In the genomic region with DNA sequence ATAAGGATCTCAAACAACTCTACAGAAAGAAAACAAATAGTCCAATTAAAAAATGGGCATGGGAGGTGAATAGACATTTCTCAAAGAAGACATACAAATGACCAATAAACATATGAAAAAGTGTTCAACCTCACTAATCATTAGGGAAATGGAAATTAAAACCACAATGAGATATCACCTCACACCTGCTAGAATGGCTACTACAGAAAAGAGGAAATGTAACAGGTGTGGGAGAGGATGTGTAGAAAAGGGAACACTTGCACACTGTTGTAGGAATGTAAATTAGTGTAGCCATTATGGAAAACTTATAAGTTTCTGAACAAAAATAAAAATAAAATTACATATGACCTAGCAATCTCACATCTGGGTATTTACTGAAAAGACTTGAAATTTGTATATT, we compare ENCODE assay signal across 24 cellular contexts. TPM values are rescaled to one million over a fixed set of nuclear protein-coding genes. Genes with fewer than 3 reads are reported as not detected.
"Had no signal": no experiment of that assay in that cellular context is flagged by ENCODE, and none has a peak within 500 bp of the region (broad histone marks: within the 10 kb centered on the region; RNA-seq: fewer than 3 reads in every experiment).

No MANE protein-coding gene starts in this region.

RNA-seq across cellular contexts. Expression of gene DEFB131B, which starts 7.6 kb away (rescaled TPM):
- total RNA-seq: activated CD4-positive, alpha-beta memory T cell treated with anti-CD3 and anti-CD28 coated beads for 36 hours; activated CD4-positive, alpha-beta T cell treated with anti-CD3 and anti-CD28 coated beads for 36 hours; activated CD4-positive, alpha-beta T cell treated with anti-CD3 and anti-CD28 coated beads, Interleukin-2, amount 10 ng/mL, durations not matched to agents 24 days and 14 days; activated CD8-positive, alpha-beta memory T cell treated with anti-CD3 and anti-CD28 coated beads for 36 hours; activated CD8-positive, alpha-beta memory T cell treated with anti-CD3 and anti-CD28 coated beads, Interleukin-2, amount 10 ng/mL, durations not matched to agents 7 days and 5 days; activated CD8-positive, alpha-beta T cell treated with anti-CD3 and anti-CD28 coated beads, Interleukin-2, amount 10 ng/mL, durations not matched to agents 7 days and 5 days; activated naive CD4-positive, alpha-beta T cell treated with anti-CD3 and anti-CD28 coated beads for 36 hours; activated naive CD8-positive, alpha-beta T cell treated with anti-CD3 and anti-CD28 coated beads for 36 hours; activated T-helper 1 cell treated with anti-CD3 and anti-CD28 coated beads, Interleukin-12 subunit alpha, Interleukin-12 subunit beta, Interleukin-2, Interleukin-4 antibody, amounts not matched to agents 30 ng/mL and 10 ng/mL and 1 ng/mL, durations not matched to agents 14 hours and 24 hours and 36 hours; activated T-helper 2 cell treated with anti-CD3 and anti-CD28 coated beads, Interferon-gamma antibody, Interleukin-2, Interleukin-4, amounts not matched to agents 10 μg/mL and 5 μg/mL and 100 μg/mL, durations not matched to agents 14 hours and 24 hours and 36 hours; ascending aorta; breast epithelium; cardiac muscle cell; colonic mucosa; dermis microvascular lymphatic vessel endothelial cell; endothelial cell of umbilical vein; esophagus squamous epithelium; fibroblast of lung; fibroblast of villous mesenchyme; gastroesophageal sphincter; glomerular endothelial cell; heart right ventricle; T-helper 17 cell had no signal
- polyA plus RNA-seq: cardiac muscle cell, endothelial cell of umbilical vein, esophagus, fibroblast of lung, heart right ventricle had no signal

RNA-seq across cellular contexts. Expression of gene DEFB108B, which starts 37.7 kb away (rescaled TPM):
- total RNA-seq: activated CD4-positive, alpha-beta memory T cell treated with anti-CD3 and anti-CD28 coated beads for 36 hours; activated CD4-positive, alpha-beta T cell treated with anti-CD3 and anti-CD28 coated beads for 36 hours; activated CD4-positive, alpha-beta T cell treated with anti-CD3 and anti-CD28 coated beads, Interleukin-2, amount 10 ng/mL, durations not matched to agents 24 days and 14 days; activated CD8-positive, alpha-beta memory T cell treated with anti-CD3 and anti-CD28 coated beads for 36 hours; activated CD8-positive, alpha-beta memory T cell treated with anti-CD3 and anti-CD28 coated beads, Interleukin-2, amount 10 ng/mL, durations not matched to agents 7 days and 5 days; activated CD8-positive, alpha-beta T cell treated with anti-CD3 and anti-CD28 coated beads, Interleukin-2, amount 10 ng/mL, durations not matched to agents 7 days and 5 days; activated naive CD4-positive, alpha-beta T cell treated with anti-CD3 and anti-CD28 coated beads for 36 hours; activated naive CD8-positive, alpha-beta T cell treated with anti-CD3 and anti-CD28 coated beads for 36 hours; activated T-helper 1 cell treated with anti-CD3 and anti-CD28 coated beads, Interleukin-12 subunit alpha, Interleukin-12 subunit beta, Interleukin-2, Interleukin-4 antibody, amounts not matched to agents 30 ng/mL and 10 ng/mL and 1 ng/mL, durations not matched to agents 14 hours and 24 hours and 36 hours; activated T-helper 2 cell treated with anti-CD3 and anti-CD28 coated beads, Interferon-gamma antibody, Interleukin-2, Interleukin-4, amounts not matched to agents 10 μg/mL and 5 μg/mL and 100 μg/mL, durations not matched to agents 14 hours and 24 hours and 36 hours; ascending aorta; breast epithelium; cardiac muscle cell; colonic mucosa; dermis microvascular lymphatic vessel endothelial cell; endothelial cell of umbilical vein; esophagus squamous epithelium; fibroblast of lung; fibroblast of villous mesenchyme; gastroesophageal sphincter; glomerular endothelial cell; heart right ventricle; T-helper 17 cell had no signal
- polyA plus RNA-seq: cardiac muscle cell, endothelial cell of umbilical vein, esophagus, fibroblast of lung, heart right ventricle had no signal

RNA-seq across cellular contexts. Expression of gene XNDC1N, which starts 57.7 kb away (rescaled TPM):
- total RNA-seq: ascending aorta had no signal
